8 cellular contexts compared by ENCODE assay signal in genomic region chr20:38730989-38731737, GRCh38. TPM values are rescaled to one million over a fixed set of nuclear protein-coding genes. Genes with fewer than 3 reads are reported as not detected.
A peak's percentile ranks its signal among the peaks of the same experiment; 100 is the strongest.
DNase-seq lines count a peak whose midpoint lies in the region; ATAC-seq and TF ChIP-seq lines count a peak whose summit lies in the region.

No MANE protein-coding gene starts in this region.

- H3K4me3 ChIP-seq in HEK293 (ENCODE audit: low read depth, low read length): peak overlapping the region; percentile 9
- peak overlapping the region; percentile 47 for H3K4me3 ChIP-seq in effector memory CD4-positive, alpha-beta T cell (ENCODE audit: insufficient read depth, low read depth, low read length, poor library complexity, severe bottlenecking)

- H3K4me1 ChIP-seq in HEK293 (ENCODE audit: control insufficient read depth, insufficient read depth, low read length): no peaks in the 10 kb centered on the region
- H3K4me1 ChIP-seq in effector memory CD4-positive, alpha-beta T cell (ENCODE audit: control insufficient read depth, insufficient read depth, low read length, poor library complexity, severe bottlenecking): peaks cover 36% of the 10 kb centered on the region

- no peak overlapping the region for H3K27ac Mint-ChIP-seq in activated CD4-positive, alpha-beta memory T cell treated with anti-CD3 and anti-CD28 coated beads, Interleukin-2, amount 10 ng/mL, durations not matched to agents 7 days and 5 days

- no peaks in the 10 kb centered on the region for H3K9me3 ChIP-seq in HEK293 (ENCODE audit: control insufficient read depth, insufficient read depth, low read depth, low read length)
- H3K9me3 ChIP-seq in effector memory CD4-positive, alpha-beta T cell (ENCODE audit: control insufficient read depth, low read length): no peaks in the 10 kb centered on the region

- CTCF ChIA-PET in HEK293 (lab: Yijun Ruan, JAX): interaction anchor here (0.5 to 3.9 kb wide), 16 partner anchors 11 to 544 kb away, joined by 3 to 27 read pairs (median 4); no protein-coding TSS in a partner anchor
- CTCF ChIA-PET in activated CD4-positive, alpha-beta memory T cell treated with anti-CD3 and anti-CD28 coated beads, Interleukin-2, amount 10 ng/mL, durations not matched to agents 7 days and 5 days (lab: Charles Lee): interaction anchor here (0.7 to 2.1 kb wide), 7 partner anchors 8 to 164 kb away, joined by 3 to 8 read pairs (median 5); partner anchors contain the start of gene ACTR5

- no peak for ATAC-seq in HG02571 (IDR thresholded peaks at IDR 0.05; ENCODE audit: unreplicated experiment)

- H3K27me3 ChIP-seq in effector memory CD4-positive, alpha-beta T cell (replicated peaks; ENCODE audit: control insufficient read depth, insufficient read depth, low read length, poor library complexity, severe bottlenecking): peaks cover 61% of the 10 kb centered on the region

- H3K27me3 Mint-ChIP-seq in activated CD4-positive, alpha-beta memory T cell treated with anti-CD3 and anti-CD28 coated beads, Interleukin-2, amount 10 ng/mL, durations not matched to agents 7 days and 5 days: peaks cover 94% of the 10 kb centered on the region

- H3K36me3 Mint-ChIP-seq in activated CD4-positive, alpha-beta memory T cell treated with anti-CD3 and anti-CD28 coated beads, Interleukin-2, amount 10 ng/mL, durations not matched to agents 7 days and 5 days (ENCODE audit: low read depth): peaks cover 28% of the 10 kb centered on the region

- DNase-seq in COLO668 (lab: John Stamatoyannopoulos, UW; ENCODE audit: unreplicated experiment) (peak; percentile 59), NCI-H446 (lab: John Stamatoyannopoulos, UW) (peak; percentile 61 to 80), midbrain (lab: John Stamatoyannopoulos, UW) (peak; percentile 50)
- peak; percentile 78 for DNase-seq in activated CD4-positive, alpha-beta memory T cell treated with anti-CD3 and anti-CD28 coated beads, Interleukin-2, amount 10 ng/mL, durations not matched to agents 7 days and 5 days
- peak; percentile 48 to 58 (median 49) for DNase-seq in effector memory CD4-positive, alpha-beta T cell
- DNase-seq in stimulated activated CD8-positive, alpha-beta memory T cell treated with anti-CD3 and anti-CD28 coated beads, Interleukin-4, amount 100 ng/mL, for 1 hour (ENCODE audit: low read depth in 2 of 2, low spot score in 1 of 2): peak; percentile 58 to 64

- peak overlapping the region; percentile 30 for H3K4me3 Mint-ChIP-seq in activated CD4-positive, alpha-beta memory T cell treated with anti-CD3 and anti-CD28 coated beads, Interleukin-2, amount 10 ng/mL, durations not matched to agents 7 days and 5 days

- H3K27ac ChIP-seq in HEK293 (ENCODE audit: extremely low read depth, low read depth, low read length): no peak overlapping the region
- no peak overlapping the region for H3K27ac ChIP-seq in effector memory CD4-positive, alpha-beta T cell (ENCODE audit: insufficient read depth, low read length, poor library complexity, severe bottlenecking)

- H3K36me3 ChIP-seq in HEK293 (ENCODE audit: control insufficient read depth in 2 of 2, insufficient read depth in 1 of 2, low read length in 2 of 2): no peaks in the 10 kb centered on the region
- H3K36me3 ChIP-seq in effector memory CD4-positive, alpha-beta T cell (ENCODE audit: control insufficient read depth, insufficient read depth, low read length): no peaks in the 10 kb centered on the region

- POLR2A ChIA-PET in HEK293 (lab: Yijun Ruan, JAX): no interaction called here
- POLR2A ChIA-PET in activated CD4-positive, alpha-beta memory T cell treated with anti-CD3 and anti-CD28 coated beads, Interleukin-2, amount 10 ng/mL, durations not matched to agents 7 days and 5 days (lab: Charles Lee): interaction anchor here (1.1 kb wide), 1 partner anchor 74 kb away, joined by 3 read pairs; the partner anchor contains the start of gene PPP1R16B

- peaks cover 41% of the 10 kb centered on the region for H3K4me1 Mint-ChIP-seq in activated CD4-positive, alpha-beta memory T cell treated with anti-CD3 and anti-CD28 coated beads, Interleukin-2, amount 10 ng/mL, durations not matched to agents 7 days and 5 days

- TF ChIP-seq CTCF in HEK293 (tag by site-specific recombination; IDR thresholded peaks at IDR 0.05): peak; percentile 93

- H3K9me3 Mint-ChIP-seq in activated CD4-positive, alpha-beta memory T cell treated with anti-CD3 and anti-CD28 coated beads, Interleukin-2, amount 10 ng/mL, durations not matched to agents 7 days and 5 days: no peaks in the 10 kb centered on the region

TF ChIP-seq in HEK293, 187 proteins besides CTCF, POLR2A, EP300 and RAD21 (continues in another document):
- TF ChIP-seq SCRT1 (tag by site-specific recombination; IDR thresholded peaks at IDR 0.05; ENCODE audit: borderline replicate concordance) (no peak), ZSCAN18 (tag by site-specific recombination; IDR thresholded peaks at IDR 0.05) (0 out of 2 replicates have a peak, but pooled peaks have one; percentile 18), ZFP3 (tag by site-specific recombination; IDR thresholded peaks at IDR 0.05; ENCODE audit: low read depth) (no peak), ZNF514 (tag by site-specific recombination; IDR thresholded peaks at IDR 0.05) (no peak), ZNF324 (tag by site-specific recombination; IDR thresholded peaks at IDR 0.05) (peak; percentile 18; the same call in 1 of the 2 replicates), HIC1 (tag by site-specific recombination; IDR thresholded peaks at IDR 0.05) (peak; percentile 35; the same call in 1 of the 2 replicates), ZBTB8A (tag by site-specific recombination; IDR thresholded peaks at IDR 0.05) (peak; percentile 45), FEZF1 (tag by site-specific recombination; IDR thresholded peaks at IDR 0.05) (no peak), ZNF274 (IDR thresholded peaks at IDR 0.05; ENCODE audit: low read length) (no peak), ZNF274 (tag by site-specific recombination; IDR thresholded peaks at IDR 0.05; ENCODE audit: borderline replicate concordance) (no peak), ZNF19 (tag by site-specific recombination; IDR thresholded peaks at IDR 0.05; ENCODE audit: low read depth) (no peak), ZNF513 (tag by site-specific recombination; IDR thresholded peaks at IDR 0.05) (no peak), ZNF530 (tag by site-specific recombination; IDR thresholded peaks at IDR 0.05; ENCODE audit: low read depth) (no peak), ZEB2 (tag by site-specific recombination; IDR thresholded peaks at IDR 0.05) (0 out of 2 replicates have a peak, but pooled peaks have one; percentile 60), ZNF146 (tag by site-specific recombination; IDR thresholded peaks at IDR 0.05) (no peak), YY1 (tag by site-specific recombination; IDR thresholded peaks at IDR 0.05) (no peak; the same call in 1 of the 2 replicates), ZNF488 (tag by site-specific recombination; IDR thresholded peaks at IDR 0.05) (no peak)

RNA-seq across cellular contexts. Expression of gene SLC32A1, which starts 6.9 kb away (rescaled TPM):
- total RNA-seq in activated CD4-positive, alpha-beta memory T cell treated with anti-CD3 and anti-CD28 coated beads, Interleukin-2, amount 10 ng/mL, durations not matched to agents 7 days and 5 days: not detected

RNA-seq across cellular contexts. Expression of gene ACTR5, which starts 17.1 kb away (rescaled TPM):
- 1 to 10 TPM; 9.4 to 9.9 TPM for total RNA-seq in activated CD4-positive, alpha-beta memory T cell treated with anti-CD3 and anti-CD28 coated beads, Interleukin-2, amount 10 ng/mL, durations not matched to agents 7 days and 5 days
